Comparison of ENCODE assay signal across 13 cellular contexts in genomic region chr1:197918815-197919522, GRCh38. TPM values are rescaled to one million over a fixed set of nuclear protein-coding genes. Genes with fewer than 3 reads are reported as not detected.
A peak's percentile ranks its signal among the peaks of the same experiment; 100 is the strongest.
DNase-seq lines count a peak whose midpoint lies in the region; ATAC-seq and TF ChIP-seq lines count a peak whose summit lies in the region.
"Had no signal": no experiment of that assay in that cellular context is flagged by ENCODE, and none has a peak within 500 bp of the region (broad histone marks: within the 10 kb centered on the region; RNA-seq: fewer than 3 reads in every experiment).

No MANE protein-coding gene starts in this region.

- no peaks in the 10 kb centered on the region for H3K79me2 ChIP-seq in MM.1S (ENCODE audit: low read length)

- no peaks in the 10 kb centered on the region for H3K9me3 ChIP-seq in MM.1S (replicated peaks; ENCODE audit: insufficient read depth, low read length)
- H3K9me3 ChIP-seq: MG63 had no signal

- DNase-seq in activated CD8-positive, alpha-beta memory T cell treated with anti-CD3 and anti-CD28 coated beads, Interleukin-2, amount 10 ng/mL, durations not matched to agents 7 days and 5 days, result no peak
- no peak for DNase-seq in activated CD8-positive, alpha-beta memory T cell treated with anti-CD3 and anti-CD28 coated beads, Interleukin-2, amount 50 U/mL, for 4 hours
- no peak for DNase-seq in MM.1S
- DNase-seq in effector memory CD8-positive, alpha-beta T cell, result no peak
- DNase-seq in stimulated activated naive B cell treated with anti-CD40 and anti-IgM and Interleukin-4, amounts not matched to agents 10 μg/mL and 1 μg/mL and 100 μg/mL, for 72 hours, result no peak
- no peak for DNase-seq in NCI-H2196 (lab: John Stamatoyannopoulos, UW; ENCODE audit: unreplicated experiment)
- no peak for DNase-seq in GF-D8 (lab: John Stamatoyannopoulos, UW)
- no peak for DNase-seq in anterior cingulate cortex (lab: John Stamatoyannopoulos, UW)
- DNase-seq: NCI-H446; stimulated activated CD4-positive, alpha-beta T cell treated with anti-CD3 and anti-CD28 coated beads, Interleukin-4, amount 100 ng/mL, for 24 hours had no signal

- H3K27ac Mint-ChIP-seq in activated CD8-positive, alpha-beta memory T cell treated with anti-CD3 and anti-CD28 coated beads, Interleukin-2, amount 10 ng/mL, durations not matched to agents 7 days and 5 days, result no peak overlapping the region
- H3K27ac Mint-ChIP-seq in effector memory CD8-positive, alpha-beta T cell, result no peak overlapping the region
- peak overlapping the region; percentile 31 for H3K27ac Mint-ChIP-seq in stimulated activated naive B cell treated with anti-CD40 and anti-IgM and Interleukin-4, amounts not matched to agents 10 μg/mL and 1 μg/mL and 100 μg/mL, for 72 hours

- no peaks in the 10 kb centered on the region for H3K36me3 ChIP-seq in MM.1S (replicated peaks; ENCODE audit: insufficient read depth, low read length)
- H3K36me3 ChIP-seq: MG63 had no signal

- H3K9me2 ChIP-seq in MM.1S (replicated peaks; ENCODE audit: insufficient read depth, low read length), result no peaks in the 10 kb centered on the region

- peaks cover 60% of the 10 kb centered on the region for H3K27me3 ChIP-seq in MM.1S (replicated peaks; ENCODE audit: insufficient read depth, low read length)
- H3K27me3 ChIP-seq: MG63 had no signal

- H4K20me1 ChIP-seq in MM.1S (ENCODE audit: insufficient read depth, low read length), result no peaks in the 10 kb centered on the region

- peak overlapping the region; percentile 35; the same call in 1 of the 2 replicates for H3K4me2 ChIP-seq in MM.1S (ENCODE audit: low read depth, low read length)

- H3K4me3 ChIP-seq in MM.1S (ENCODE audit: low read length), result peak overlapping the region; percentile 69; the same call in 1 of the 2 replicates
- H3K4me3 ChIP-seq: lung had no signal

- CTCF ChIA-PET in activated CD8-positive, alpha-beta memory T cell treated with anti-CD3 and anti-CD28 coated beads, Interleukin-2, amount 10 ng/mL, durations not matched to agents 7 days and 5 days (lab: Charles Lee), result interaction anchor here (2.8 to 9.6 kb wide), 2 partner anchors 8 to 15 kb away, joined by 7 to 50 read pairs; partner anchors contain the start of gene C1orf53

- H3K4me1 Mint-ChIP-seq in activated CD8-positive, alpha-beta memory T cell treated with anti-CD3 and anti-CD28 coated beads, Interleukin-2, amount 10 ng/mL, durations not matched to agents 7 days and 5 days, result peaks cover 54% of the 10 kb centered on the region
- H3K4me1 Mint-ChIP-seq in effector memory CD8-positive, alpha-beta T cell (ENCODE audit: low read depth in 2 of 2), result peaks cover 42 to 51% of the 10 kb centered on the region in 2 donors
- peaks cover 48 to 68% of the 10 kb centered on the region in 2 donors for H3K4me1 Mint-ChIP-seq in stimulated activated naive B cell treated with anti-CD40 and anti-IgM and Interleukin-4, amounts not matched to agents 10 μg/mL and 1 μg/mL and 100 μg/mL, for 72 hours

- no peak for TF ChIP-seq CTCF in MM.1S (IDR thresholded peaks at IDR 0.05; ENCODE audit: low read length)

- ATAC-seq in activated CD8-positive, alpha-beta memory T cell treated with anti-CD3 and anti-CD28 coated beads, Interleukin-2, amount 10 ng/mL, durations not matched to agents 7 days and 5 days, result no peak
- ATAC-seq in effector memory CD8-positive, alpha-beta T cell (replicated peaks), result no peak
- no peak for ATAC-seq in stimulated activated naive B cell treated with anti-CD40 and anti-IgM and Interleukin-4, amounts not matched to agents 10 μg/mL and 1 μg/mL and 100 μg/mL, for 72 hours (replicated peaks)

- H3K4me3 Mint-ChIP-seq in activated CD8-positive, alpha-beta memory T cell treated with anti-CD3 and anti-CD28 coated beads, Interleukin-2, amount 10 ng/mL, durations not matched to agents 7 days and 5 days, result peak overlapping the region; percentile 71
- H3K4me3 Mint-ChIP-seq in effector memory CD8-positive, alpha-beta T cell, result peak overlapping the region; percentile 64 to 72
- peak overlapping the region; percentile 55 to 80 for H3K4me3 Mint-ChIP-seq in stimulated activated naive B cell treated with anti-CD40 and anti-IgM and Interleukin-4, amounts not matched to agents 10 μg/mL and 1 μg/mL and 100 μg/mL, for 72 hours

- peaks cover 2% of the 10 kb centered on the region for H3K36me3 Mint-ChIP-seq in activated CD8-positive, alpha-beta memory T cell treated with anti-CD3 and anti-CD28 coated beads, Interleukin-2, amount 10 ng/mL, durations not matched to agents 7 days and 5 days
- H3K36me3 Mint-ChIP-seq in effector memory CD8-positive, alpha-beta T cell (ENCODE audit: insufficient read depth), result peaks cover 27% of the 10 kb centered on the region
- peaks cover 0 to 3% of the 10 kb centered on the region in 2 donors for H3K36me3 Mint-ChIP-seq in stimulated activated naive B cell treated with anti-CD40 and anti-IgM and Interleukin-4, amounts not matched to agents 10 μg/mL and 1 μg/mL and 100 μg/mL, for 72 hours

- H3K9me3 Mint-ChIP-seq in activated CD8-positive, alpha-beta memory T cell treated with anti-CD3 and anti-CD28 coated beads, Interleukin-2, amount 10 ng/mL, durations not matched to agents 7 days and 5 days (ENCODE audit: low read depth), result no peaks in the 10 kb centered on the region
- H3K9me3 Mint-ChIP-seq in effector memory CD8-positive, alpha-beta T cell, result no peaks in the 10 kb centered on the region
- no peaks in the 10 kb centered on the region for H3K9me3 Mint-ChIP-seq in stimulated activated naive B cell treated with anti-CD40 and anti-IgM and Interleukin-4, amounts not matched to agents 10 μg/mL and 1 μg/mL and 100 μg/mL, for 72 hours

- H3K4me1 ChIP-seq in MM.1S (ENCODE audit: low read length), result no peaks in the 10 kb centered on the region

- H2AFZ ChIP-seq in MM.1S (ENCODE audit: low read length), result no peak overlapping the region

- no peak overlapping the region for H3K27ac ChIP-seq in MM.1S (ENCODE audit: low read length)
- H3K27ac ChIP-seq: HL-60 had no signal

- H3K9ac ChIP-seq in MM.1S (ENCODE audit: low read length), result no peak overlapping the region

- peaks cover 93% of the 10 kb centered on the region for H3K27me3 Mint-ChIP-seq in activated CD8-positive, alpha-beta memory T cell treated with anti-CD3 and anti-CD28 coated beads, Interleukin-2, amount 10 ng/mL, durations not matched to agents 7 days and 5 days
- peaks cover 94 to 96% of the 10 kb centered on the region in 2 donors for H3K27me3 Mint-ChIP-seq in effector memory CD8-positive, alpha-beta T cell
- H3K27me3 Mint-ChIP-seq in stimulated activated naive B cell treated with anti-CD40 and anti-IgM and Interleukin-4, amounts not matched to agents 10 μg/mL and 1 μg/mL and 100 μg/mL, for 72 hours, result peaks cover 86 to 94% of the 10 kb centered on the region in 2 donors

- H3F3A ChIP-seq in MM.1S (ENCODE audit: insufficient read depth, low read length), result no peaks in the 10 kb centered on the region

RNA-seq across cellular contexts. Expression of gene LHX9, which starts 1.8 kb away (rescaled TPM):
- total RNA-seq in activated CD8-positive, alpha-beta memory T cell treated with anti-CD3 and anti-CD28 coated beads, Interleukin-2, amount 10 ng/mL, durations not matched to agents 7 days and 5 days, result under 1 TPM in 1 of 2 experiments, not detected in 1; 0.42 TPM

RNA-seq across cellular contexts. Expression of gene C1orf53, which starts 16.5 kb away (rescaled TPM):
- 1 to 10 TPM in 1 of 2 experiments, under 1 TPM in 1; 0.55 to 2.5 TPM for total RNA-seq in activated CD8-positive, alpha-beta memory T cell treated with anti-CD3 and anti-CD28 coated beads, Interleukin-2, amount 10 ng/mL, durations not matched to agents 7 days and 5 days
